In genomic region chr15:40333922-40334492, GRCh38 we compare ENCODE assay signal across 6 cellular contexts. TPM values are rescaled to one million over a fixed set of nuclear protein-coding genes. Genes with fewer than 3 reads are reported as not detected.
DNase-seq lines count a peak whose midpoint lies in the region; ATAC-seq and FAIRE-seq lines count a peak whose summit lies in the region.

No MANE protein-coding gene starts in this region.

- H3K27me3 Mint-ChIP-seq in activated CD4-positive, alpha-beta memory T cell treated with anti-CD3 and anti-CD28 coated beads for 36 hours, result no peaks in the 10 kb centered on the region

- H3K9me3 ChIP-seq in aorta (ENCODE audit: control insufficient read depth, low read length), result no peaks in the 10 kb centered on the region

- 6 to 12% methylated on average over 12 of the region's 12 CpGs for WGBS in aorta, 2 donors

- no peaks in the 10 kb centered on the region for H3K36me3 ChIP-seq in aorta (ENCODE audit: control insufficient read depth in 1 of 2, insufficient read depth in 2 of 2, low read length in 1 of 2)

- H3K4me1 Mint-ChIP-seq in activated CD4-positive, alpha-beta memory T cell treated with anti-CD3 and anti-CD28 coated beads for 36 hours (ENCODE audit: low read depth), result peaks cover 11% of the 10 kb centered on the region

- H3K27ac ChIP-seq in layer of hippocampus (ENCODE audit: low read depth, low read length) (peak overlapping the region; percentile 82), aorta (ENCODE audit: low read depth in 1 of 2, low read length in 2 of 2) (peak overlapping the region; percentile 47 to 79)

- no peaks in the 10 kb centered on the region for H3K27me3 ChIP-seq in layer of hippocampus (ENCODE audit: control insufficient read depth, insufficient read depth, low read length)
- no peaks in the 10 kb centered on the region for H3K27me3 ChIP-seq in aorta (ENCODE audit: control insufficient read depth in 1 of 2, insufficient read depth in 2 of 2, low read length in 1 of 2)

- CTCF ChIA-PET in activated CD4-positive, alpha-beta memory T cell treated with anti-CD3 and anti-CD28 coated beads for 36 hours (lab: Charles Lee), result interaction anchor here (1.0 to 10.6 kb wide), 7 partner anchors 10 to 88 kb away, joined by 3 to 248 read pairs (median 8); partner anchors contain the start of genes INAFM2 and PLCB2

- intact Hi-C loops in activated CD4-positive, alpha-beta memory T cell treated with anti-CD3 and anti-CD28 coated beads for 36 hours (cut with micrococcal nuclease), result no loop called here
- intact Hi-C loops in aorta (cut with DNase I), result no loop called here

- H3K4me3 ChIP-seq in aorta (ENCODE audit: low read length in 2 of 2), result no peak overlapping the region

- ATAC-seq in aorta (ENCODE audit: low FRiP score) (peak; percentile 47), HG02938 (IDR thresholded peaks at IDR 0.05; ENCODE audit: unreplicated experiment) (no peak)

- H3K4me1 ChIP-seq in aorta (ENCODE audit: control insufficient read depth in 1 of 2, insufficient read depth in 2 of 2, low read length in 2 of 2), result peaks cover 0 to 3% of the 10 kb centered on the region in 2 donors

- H3K9me3 Mint-ChIP-seq in activated CD4-positive, alpha-beta memory T cell treated with anti-CD3 and anti-CD28 coated beads for 36 hours, result no peaks in the 10 kb centered on the region

- H3K27ac Mint-ChIP-seq in activated CD4-positive, alpha-beta memory T cell treated with anti-CD3 and anti-CD28 coated beads for 36 hours, result peak overlapping the region; percentile 7

- no peak overlapping the region for H3K4me3 Mint-ChIP-seq in activated CD4-positive, alpha-beta memory T cell treated with anti-CD3 and anti-CD28 coated beads for 36 hours

- no peak for DNase-seq in GM19239 (ENCODE audit: insufficient read length, low spot score)
- peak; percentile 49 for DNase-seq in activated CD4-positive, alpha-beta memory T cell treated with anti-CD3 and anti-CD28 coated beads for 36 hours
- peak; percentile 84 to 94 for DNase-seq in aorta
- no peak for DNase-seq in HuH-7.5 (ENCODE audit: low spot score)

- H3K36me3 Mint-ChIP-seq in activated CD4-positive, alpha-beta memory T cell treated with anti-CD3 and anti-CD28 coated beads for 36 hours, result no peaks in the 10 kb centered on the region

- POLR2A ChIA-PET in activated CD4-positive, alpha-beta memory T cell treated with anti-CD3 and anti-CD28 coated beads for 36 hours (lab: Charles Lee), result interaction anchor here (0.7 kb wide), 1 partner anchor 11 kb away, joined by 3 read pairs; no protein-coding TSS in a partner anchor

- peak; percentile 63 for FAIRE-seq in GM19239 (lab: Jason Lieb, UNC)

RNA-seq across cellular contexts. Expression of gene CCDC9B, which starts 6.7 kb away (rescaled TPM):
- 1 to 10 TPM in 1 of 2 experiments, under 1 TPM in 1; 0.53 to 1.6 TPM for total RNA-seq in activated CD4-positive, alpha-beta memory T cell treated with anti-CD3 and anti-CD28 coated beads for 36 hours
- total RNA-seq in aorta, result 10 to 100 TPM; 59.6 to 66.6 TPM
- 10 to 100 TPM; 16.2 to 44.2 TPM for polyA plus RNA-seq in aorta

RNA-seq across cellular contexts. Expression of gene INAFM2, which starts 10.5 kb away (rescaled TPM):
- 1 to 10 TPM; 6.7 to 7.4 TPM for total RNA-seq in activated CD4-positive, alpha-beta memory T cell treated with anti-CD3 and anti-CD28 coated beads for 36 hours
- 10 to 100 TPM; 59.4 to 70.0 TPM for total RNA-seq in aorta
- polyA plus RNA-seq in aorta, result 10 to 100 TPM; 26.0 to 53.6 TPM

RNA-seq across cellular contexts. Expression of gene PHGR1, which starts 16.8 kb away (rescaled TPM):
- not detected for total RNA-seq in activated CD4-positive, alpha-beta memory T cell treated with anti-CD3 and anti-CD28 coated beads for 36 hours
- total RNA-seq in aorta, result not detected
- polyA plus RNA-seq in aorta, result 1,000 to 10,000 TPM in 1 of 2 donors, 10 to 100 TPM in 1; 45.9 to 1,323 TPM

RNA-seq across cellular contexts. Expression of gene DISP2, which starts 24.0 kb away (rescaled TPM):
- under 1 TPM; 0.02 to 0.05 TPM for total RNA-seq in activated CD4-positive, alpha-beta memory T cell treated with anti-CD3 and anti-CD28 coated beads for 36 hours
- under 1 TPM; 0.49 to 0.60 TPM for total RNA-seq in aorta
- polyA plus RNA-seq in aorta, result under 1 TPM; 0.08 to 0.13 TPM

RNA-seq across cellular contexts. Expression of gene PLCB2, which starts 26.3 kb away (rescaled TPM):
- total RNA-seq in activated CD4-positive, alpha-beta memory T cell treated with anti-CD3 and anti-CD28 coated beads for 36 hours, result 10 to 100 TPM; 65.3 to 70.7 TPM
- total RNA-seq in aorta, result 10 to 100 TPM; 23.6 to 55.8 TPM
- 1 to 10 TPM; 5.8 to 7.2 TPM for polyA plus RNA-seq in aorta

Comparison
In these comparisons a context has a peak if more than half of its experiments do, and no peak if none do; other contexts are left out.
1. DNase-seq: peak in activated CD4-positive, alpha-beta memory T cell treated with anti-CD3 and anti-CD28 coated beads for 36 hours (single experiment) and aorta (2 of 2); none in GM19239 (single experiment) and HuH-7.5 (single experiment).
2. RNA of gene CCDC9B, which starts 6.7 kb away (total RNA-seq): 59.6 to 66.6 TPM in aorta; 0.53 to 1.6 TPM in activated CD4-positive, alpha-beta memory T cell treated with anti-CD3 and anti-CD28 coated beads for 36 hours; every median in the first group is over 10 times any median in the second.
3. RNA of gene INAFM2, which starts 10.5 kb away (total RNA-seq): 59.4 to 70.0 TPM in aorta; 6.7 to 7.4 TPM in activated CD4-positive, alpha-beta memory T cell treated with anti-CD3 and anti-CD28 coated beads for 36 hours; every median in the first group is over 4 times any median in the second.